In the genomic region with DNA sequence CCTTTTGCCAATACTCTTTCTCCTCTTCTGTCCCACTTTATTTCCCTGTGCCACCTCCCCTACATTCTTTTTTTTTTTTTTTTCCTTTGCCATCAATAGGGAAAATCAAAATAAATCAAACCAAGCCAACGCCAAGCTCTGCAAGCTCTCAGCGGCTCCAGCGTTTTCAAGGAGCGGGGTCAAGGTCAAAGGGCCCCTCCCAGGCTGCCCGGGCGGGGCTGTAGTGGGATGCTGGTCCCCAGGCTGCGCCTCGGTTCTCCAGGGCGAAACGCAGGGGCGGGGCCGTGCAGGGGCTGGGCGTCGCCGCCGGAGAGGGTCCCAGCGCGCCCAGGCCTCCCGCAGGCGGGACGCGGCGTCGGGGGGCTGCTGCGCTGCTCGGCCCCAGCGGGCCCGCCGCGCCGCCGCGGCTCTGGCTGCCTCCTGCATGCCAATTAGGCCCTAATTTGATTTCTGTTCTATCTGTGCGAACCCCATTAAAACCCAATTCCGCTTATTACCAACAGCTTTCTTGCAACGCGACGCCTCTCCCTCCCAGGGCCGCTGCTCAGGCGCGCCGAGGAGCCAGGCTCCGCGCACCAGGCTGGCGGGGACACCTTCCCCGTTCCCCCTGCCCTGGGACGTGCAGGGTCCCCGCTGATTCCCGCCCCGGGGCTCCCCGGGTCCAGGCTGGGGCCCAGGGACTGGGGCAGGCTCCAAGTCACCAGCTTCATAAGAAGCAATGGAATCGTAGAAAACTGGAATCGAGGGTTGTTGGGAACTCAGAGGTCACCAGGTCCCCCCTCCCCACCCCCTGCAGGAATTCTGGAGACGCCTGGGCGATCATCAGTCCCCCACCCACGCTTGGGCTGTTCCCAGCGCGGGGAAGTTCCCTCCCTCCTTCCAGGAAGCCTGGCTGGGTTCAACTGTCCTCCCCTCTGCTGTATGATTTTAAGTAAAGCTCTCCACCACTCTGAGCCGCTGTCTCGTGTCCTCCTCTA, we compare ENCODE assay signal across 8 cellular contexts. TPM values are rescaled to one million over a fixed set of nuclear protein-coding genes. Genes with fewer than 3 reads are reported as not detected.
A peak's percentile ranks its signal among the peaks of the same experiment; 100 is the strongest.
DNase-seq lines count a peak whose midpoint lies in the region; ATAC-seq, FAIRE-seq and TF ChIP-seq lines count a peak whose summit lies in the region.

No MANE protein-coding gene starts in this region.

- peak overlapping the region; percentile 23; the same call in 1 of the 2 replicates for H2AFZ ChIP-seq in GM12878 (ENCODE audit: control insufficient read depth, low read depth, low read length)

- H3K4me1 Mint-ChIP-seq in stimulated activated naive B cell treated with anti-CD40 and anti-IgM and Interleukin-4, amounts not matched to agents 10 μg/mL and 1 μg/mL and 100 μg/mL, for 72 hours = peaks cover 8 to 12% of the 10 kb centered on the region in 2 donors
- H3K4me1 Mint-ChIP-seq in MCF 10A (ENCODE audit: insufficient read depth, unreplicated experiment) = peaks cover 4% of the 10 kb centered on the region

- peak overlapping the region; percentile 54 to 73 (median 66); a peak in 21 of 22 replicates for H3K9ac ChIP-seq in BLaER1 treated with 17β-estradiol and CSF1 and Interleukin-3, amounts not matched to agents 10 nM and 100 nM
- H3K9ac ChIP-seq in GM12878 (ENCODE audit: control insufficient read depth, insufficient read depth, low read length) = no peak overlapping the region

- no peaks in the 10 kb centered on the region for H3K27me3 Mint-ChIP-seq in stimulated activated naive B cell treated with anti-CD40 and anti-IgM and Interleukin-4, amounts not matched to agents 10 μg/mL and 1 μg/mL and 100 μg/mL, for 72 hours
- H3K27me3 Mint-ChIP-seq in MCF 10A (ENCODE audit: insufficient read depth, unreplicated experiment) = no peaks in the 10 kb centered on the region

- no peaks in the 10 kb centered on the region for H3K9me3 Mint-ChIP-seq in stimulated activated naive B cell treated with anti-CD40 and anti-IgM and Interleukin-4, amounts not matched to agents 10 μg/mL and 1 μg/mL and 100 μg/mL, for 72 hours
- no peaks in the 10 kb centered on the region for H3K9me3 Mint-ChIP-seq in MCF 10A (ENCODE audit: unreplicated experiment)

- TF ChIP-seq EP300 in GM12878 (IDR thresholded peaks at IDR 0.05; ENCODE audit: borderline replicate concordance in 1 of 2, control insufficient read depth in 1 of 2, low read depth in 2 of 2, low read length in 2 of 2) = no peak

- H3K27ac Mint-ChIP-seq in stimulated activated naive B cell treated with anti-CD40 and anti-IgM and Interleukin-4, amounts not matched to agents 10 μg/mL and 1 μg/mL and 100 μg/mL, for 72 hours = peak overlapping the region; percentile 42
- H3K27ac Mint-ChIP-seq in MCF 10A (ENCODE audit: low read depth, unreplicated experiment) = no peak overlapping the region

- peak overlapping the region; percentile 47 to 69 (median 56) for H3K4me3 ChIP-seq in BLaER1 treated with 17β-estradiol and CSF1 and Interleukin-3, amounts not matched to agents 10 nM and 100 nM
- peak overlapping the region; percentile 47; the same call in 1 of the 2 replicates for H3K4me3 ChIP-seq in GM12878

- peaks cover 12 to 19% (median 15%) of the 10 kb centered on the region in 11 experiments; a peak in 20 of 22 replicates for H3K27me3 ChIP-seq in BLaER1 treated with 17β-estradiol and CSF1 and Interleukin-3, amounts not matched to agents 10 nM and 100 nM
- peaks cover 0 to 3% of the 10 kb centered on the region in 2 experiments; a peak in 2 of 4 replicates for H3K27me3 ChIP-seq in GM12878 (replicated peaks in 1 of 2; ENCODE audit: control insufficient read depth in 2 of 2, insufficient read depth in 2 of 2, low read length in 1 of 2)

- POLR2A ChIA-PET in GM12878 (lab: Charles Lee) (interaction anchor here (0.7 kb wide), 1 partner anchor 12 kb away, joined by 3 read pairs; no protein-coding TSS in a partner anchor), MCF 10A (lab: Yijun Ruan, JAX) (interaction anchor here (0.7 kb wide), 1 partner anchor 1397 kb away, joined by 3 read pairs; no protein-coding TSS in a partner anchor)

- no peaks in the 10 kb centered on the region for H3K9me3 ChIP-seq in BLaER1 treated with 17β-estradiol and CSF1 and Interleukin-3, amounts not matched to agents 10 nM and 100 nM (replicated peaks in 1 of 11)
- H3K9me3 ChIP-seq in GM12878 (replicated peaks; ENCODE audit: control insufficient read depth, insufficient read depth, low read length) = no peaks in the 10 kb centered on the region; the same call in 2 of the 3 replicates

- intact Hi-C loops in GM12878 (cut with micrococcal nuclease; ENCODE audit: unreplicated experiment) (no loop called here), left colon (cut with DNase I, micrococcal nuclease) (no loop called here), MCF 10A (cut with micrococcal nuclease) (no loop called here)

- RAD21 ChIA-PET in GM12878 (lab: Charles Lee; ENCODE audit: unreplicated experiment) = no interaction called here

- FAIRE-seq in GM12878 (lab: Jason Lieb, UNC) = no peak

- no peak for TF ChIP-seq RAD21 in GM12878 (IDR thresholded peaks at IDR 0.05; ENCODE audit: insufficient read depth, low read depth, low read length)

- H3K4me2 ChIP-seq in BLaER1 treated with 17β-estradiol and CSF1 and Interleukin-3, amounts not matched to agents 10 nM and 100 nM = peak overlapping the region; percentile 87 to 97 (median 94)
- H3K4me2 ChIP-seq in GM12878 (ENCODE audit: control insufficient read depth, insufficient read depth) = peak overlapping the region; percentile 71

- H3K27ac ChIP-seq in BLaER1 treated with 17β-estradiol and CSF1 and Interleukin-3, amounts not matched to agents 10 nM and 100 nM = peak overlapping the region in 7 of 11 experiments; percentile 25 to 55 (median 42); a peak in 11 of 22 replicates
- H3K27ac ChIP-seq in GM12878 (ENCODE audit: control insufficient read depth, insufficient read depth) = no peak overlapping the region

- CTCF ChIA-PET in GM12878 (lab: Yijun Ruan, JAX) = no interaction called here
- CTCF ChIA-PET in MCF 10A (lab: Yijun Ruan, JAX) = interaction anchor here (0.5 kb wide), 1 partner anchor 1902 kb away, joined by 3 read pairs; no protein-coding TSS in a partner anchor

- ATAC-seq in GM12878 = peak; percentile 61
- peak; percentile 42 for ATAC-seq in left colon
- peak; percentile 75 to 90 for ATAC-seq in stimulated activated naive B cell treated with anti-CD40 and anti-IgM and Interleukin-4, amounts not matched to agents 10 μg/mL and 1 μg/mL and 100 μg/mL, for 72 hours (replicated peaks)
- no peak for ATAC-seq in GM21423 (IDR thresholded peaks at IDR 0.05; ENCODE audit: unreplicated experiment)
- ATAC-seq in HG03135 (IDR thresholded peaks at IDR 0.05; ENCODE audit: unreplicated experiment) = no peak

- no peak for TF ChIP-seq POLR2A in GM12878 (IDR thresholded peaks at IDR 0.05; ENCODE audit: low read depth, low read length)

- no peaks in the 10 kb centered on the region for H3K36me3 ChIP-seq in BLaER1 treated with 17β-estradiol and CSF1 and Interleukin-3, amounts not matched to agents 10 nM and 100 nM
- H3K36me3 ChIP-seq in GM12878 (ENCODE audit: control insufficient read depth in 2 of 2, insufficient read depth in 2 of 2, low read length in 1 of 2) = no peaks in the 10 kb centered on the region

- H3K4me3 Mint-ChIP-seq in stimulated activated naive B cell treated with anti-CD40 and anti-IgM and Interleukin-4, amounts not matched to agents 10 μg/mL and 1 μg/mL and 100 μg/mL, for 72 hours = peak overlapping the region; percentile 78 to 84
- no peak overlapping the region for H3K4me3 Mint-ChIP-seq in MCF 10A (ENCODE audit: unreplicated experiment)

- H3K36me3 Mint-ChIP-seq in stimulated activated naive B cell treated with anti-CD40 and anti-IgM and Interleukin-4, amounts not matched to agents 10 μg/mL and 1 μg/mL and 100 μg/mL, for 72 hours = no peaks in the 10 kb centered on the region
- H3K36me3 Mint-ChIP-seq in MCF 10A (ENCODE audit: insufficient read depth, unreplicated experiment) = no peaks in the 10 kb centered on the region

- no peaks in the 10 kb centered on the region for H3K79me2 ChIP-seq in GM12878 (ENCODE audit: control insufficient read depth, insufficient read depth, low read length)

- SMC1A ChIA-PET in GM12878 (lab: Charles Lee; ENCODE audit: uncharacterized antibody, unreplicated experiment) = no interaction called here

- peak; percentile 46 for DNase-seq in HuH-7 (ENCODE audit: low spot score)
- no peak for DNase-seq in GM12878 (ENCODE audit: low read depth, low spot score)
- DNase-seq in left colon = peak in 1 of 2 donors; percentile 43
- peak; percentile 13 for DNase-seq in stimulated activated naive B cell treated with anti-CD40 and anti-IgM and Interleukin-4, amounts not matched to agents 10 μg/mL and 1 μg/mL and 100 μg/mL, for 72 hours
- DNase-seq in MCF 10A (ENCODE audit: unreplicated experiment) = no peak

- H4K20me1 ChIP-seq in BLaER1 treated with 17β-estradiol and CSF1 and Interleukin-3, amounts not matched to agents 10 nM and 100 nM = no peaks in the 10 kb centered on the region
- H4K20me1 ChIP-seq in GM12878 (ENCODE audit: control insufficient read depth, insufficient read depth) = no peaks in the 10 kb centered on the region; the same call in 1 of the 2 replicates

- in situ Hi-C loops in GM12878 (cut with MboI) = no loop called here

- peaks cover 13 to 19% (median 16%) of the 10 kb centered on the region in 10 experiments; a peak in 19 of 20 replicates for H3K4me1 ChIP-seq in BLaER1 treated with 17β-estradiol and CSF1 and Interleukin-3, amounts not matched to agents 10 nM and 100 nM
- H3K4me1 ChIP-seq in GM12878 (ENCODE audit: control insufficient read depth, insufficient read depth, low read length) = peaks cover 3% of the 10 kb centered on the region

- 3% methylated on average over 58 of the region's 60 CpGs for WGBS in GM12878 (ENCODE audit: insufficient coverage, insufficient replicate concordance, low lambda C conversion rate, missing lambda C conversion rate)

- BruUV-seq in GM12878 (replicated peaks; lab: Mats Ljungman, UMichigan) (no TSS peak), MCF 10A (replicated peaks; lab: Mats Ljungman, UMichigan) (no TSS peak)

- TF ChIP-seq CTCF in GM12878 (IDR thresholded peaks at IDR 0.05 in 2 of 3, conservative IDR thresholded peaks at IDR 0.05 in 1 of 3; ENCODE audit: control insufficient read depth in 2 of 3, extremely low read depth in 1 of 3, insufficient read depth in 1 of 3, low read depth in 3 of 3, low read length in 3 of 3) (no peak), MCF 10A (IDR thresholded peaks at IDR 0.05; ENCODE audit: unreplicated experiment) (no peak)

RNA-seq across cellular contexts. Expression of a gene that starts 50.7 kb away (rescaled TPM):
- total RNA-seq in GM12878 (2013; cell fraction: nucleolus; rRNA removed) = 13.5 and 16.8 TPM in 2 replicates
- total RNA-seq in GM12878 (2014; rRNA removed) = not detected in 2 replicates
- total RNA-seq in GM12878 (2014; rRNA removed; fragmentation: Illumina TruSeq; extraction: Trizol) = not detected in 2 replicates
- 1.8 TPM in 1 of 2 replicates, not detected in the other for total RNA-seq in GM12878 (2021)
- 1.7 TPM for polyA plus RNA-seq in GM12878 (2011; ENCODE audit: low read depth)
- 1.6 and 2.2 TPM in 2 replicates for polyA plus RNA-seq in GM12878 (2011; rRNA removed)
- 0.99 and 1.3 TPM in 2 replicates for polyA plus RNA-seq in GM12878 (2011; cell fraction: cytosol; rRNA removed)
- polyA plus RNA-seq in GM12878 (2011; cell fraction: nucleus; rRNA removed) = 5.0 and 6.6 TPM in 2 replicates
- 2.5 and 4.9 TPM in 2 replicates for polyA plus RNA-seq in GM12878 (2012)
- polyA plus RNA-seq in GM12878 (2014; fragmentation: Illumina TruSeq; extraction: Trizol) = 0.25 and 0.41 TPM in 2 replicates
- polyA plus RNA-seq in GM12878 (2014; fragmentation: Nextera tagmentation; extraction: Ambion mirVana) = under 1 TPM; 0.23 to 0.40 TPM
- polyA plus RNA-seq in GM12878 (2014; rRNA removed) = 0.27 and 0.72 TPM in 2 replicates
- polyA plus RNA-seq in GM12878 (2016; fragmentation: Nextera tagmentation; extraction: Ambion mirVana) = 1 to 10 TPM; 2.7 TPM
- polyA minus RNA-seq in GM12878 (2011; rRNA and poly(A)+ RNA removed) = 0.95 and 1.5 TPM in 2 replicates
- polyA minus RNA-seq in GM12878 (2011; cell fraction: cytosol; rRNA and poly(A)+ RNA removed) = 2.8 TPM in 1 of 2 replicates, not detected in the other
- not detected in 2 replicates for polyA minus RNA-seq in GM12878 (2011; cell fraction: nucleus; rRNA and poly(A)+ RNA removed)
- 1 to 10 TPM; 1.9 to 2.6 TPM for total RNA-seq in left colon
- 3.4 and 5.1 TPM in 2 replicates for total RNA-seq in MCF 10A (2022)

Comparison
In these comparisons a context has a peak if more than half of its experiments do, and no peak if none do; other contexts are left out.
1. DNase-seq: peak in HuH-7 (single experiment) and stimulated activated naive B cell treated with anti-CD40 and anti-IgM and Interleukin-4, amounts not matched to agents 10 μg/mL and 1 μg/mL and 100 μg/mL, for 72 hours (single experiment); none in GM12878 (single experiment) and MCF 10A (single experiment).
2. ATAC-seq: peak in GM12878 (single experiment), left colon (single experiment) and stimulated activated naive B cell treated with anti-CD40 and anti-IgM and Interleukin-4, amounts not matched to agents 10 μg/mL and 1 μg/mL and 100 μg/mL, for 72 hours (2 of 2); none in GM21423 (single experiment) and HG03135 (single experiment).